ENCODE assay signal across 1 cellular context in genomic region chr18:519019-519879, GRCh38.
TF ChIP-seq lines count a peak whose summit lies in the region.

No MANE protein-coding gene starts in this region.

TF ChIP-seq in K562, 482 proteins besides CTCF, POLR2A, EP300 and RAD21 (continued from another document and continues in another):
- TF ChIP-seq SRSF7 (optimal IDR thresholded peaks at IDR 0.05; ENCODE audit: low read depth, low read length) (no peak), STAT6 (CRISPR knock-in tag; IDR thresholded peaks at IDR 0.05) (no peak), ZFPM2 (CRISPR knock-in tag; IDR thresholded peaks at IDR 0.05) (no peak), ZNF79 (CRISPR knock-in tag; IDR thresholded peaks at IDR 0.05; ENCODE audit: low read depth) (0 out of 2 replicates have a peak, but pooled peaks have one; percentile 12), SMC3 (conservative IDR thresholded peaks at IDR 0.05; ENCODE audit: insufficient read depth, low read depth, low read length) (no peak), ZNF707 (CRISPR knock-in tag; conservative IDR thresholded peaks at IDR 0.05) (no peak), THAP12 (CRISPR knock-in tag; IDR thresholded peaks at IDR 0.05) (no peak), PHB (CRISPR knock-in tag; IDR thresholded peaks at IDR 0.05) (no peak), PATZ1 (CRISPR knock-in tag; IDR thresholded peaks at IDR 0.05; ENCODE audit: borderline replicate concordance) (no peak), ZBTB40 (IDR thresholded peaks at IDR 0.05) (no peak), ZBTB40 (CRISPR knock-in tag; IDR thresholded peaks at IDR 0.05) (no peak), GTF2B (IDR thresholded peaks at IDR 0.05; ENCODE audit: extremely low read depth, insufficient read length) (no peak), MCM3 (IDR thresholded peaks at IDR 0.05) (no peak), ZNF589 (CRISPR knock-in tag; IDR thresholded peaks at IDR 0.05; ENCODE audit: low read depth) (no peak; the same call in 1 of the 2 replicates), KLF16 (IDR thresholded peaks at IDR 0.05) (no peak), ZNF668 (CRISPR knock-in tag; IDR thresholded peaks at IDR 0.05) (peak; percentile 62; the same call in 1 of the 2 replicates), NR4A1 (CRISPR knock-in tag; IDR thresholded peaks at IDR 0.05) (0 out of 2 replicates have a peak, but pooled peaks have one; percentile 40), NR4A1 (tag; IDR thresholded peaks at IDR 0.05) (peak; percentile 94), ATF6 (CRISPR knock-in tag; IDR thresholded peaks at IDR 0.05) (0 out of 2 replicates have a peak, but pooled peaks have one; percentile 48), DDX20 (tag; IDR thresholded peaks at IDR 0.05; ENCODE audit: low read depth) (no peak), CBX1 (IDR thresholded peaks at IDR 0.05; ENCODE audit: low read depth) (no peak; the same call in 1 of the 2 replicates), HIVEP1 (CRISPR knock-in tag; IDR thresholded peaks at IDR 0.05) (no peak), NKRF (IDR thresholded peaks at IDR 0.05; ENCODE audit: borderline replicate concordance) (peak; percentile 20; the same call in 1 of the 2 replicates), TCF3 (CRISPR knock-in tag; IDR thresholded peaks at IDR 0.05) (no peak), STAG1 (CRISPR knock-in tag; IDR thresholded peaks at IDR 0.05; ENCODE audit: borderline replicate concordance) (no peak), KDM1A (IDR thresholded peaks at IDR 0.05) (no peak), PRDM10 (IDR thresholded peaks at IDR 0.05; ENCODE audit: partially characterized antibody) (no peak), TGIF2 (CRISPR knock-in tag; IDR thresholded peaks at IDR 0.05) (no peak), RFX1 (IDR thresholded peaks at IDR 0.05) (no peak), ZNF134 (CRISPR knock-in tag; conservative IDR thresholded peaks at IDR 0.05) (no peak), PYGO2 (tag; IDR thresholded peaks at IDR 0.05) (0 out of 2 replicates have a peak, but pooled peaks have one; percentile 63), RBM17 (IDR thresholded peaks at IDR 0.05; ENCODE audit: borderline replicate concordance, low read depth, low read length) (no peak)
